ENCODE assay signal across 1 cellular context in the genomic region with DNA sequence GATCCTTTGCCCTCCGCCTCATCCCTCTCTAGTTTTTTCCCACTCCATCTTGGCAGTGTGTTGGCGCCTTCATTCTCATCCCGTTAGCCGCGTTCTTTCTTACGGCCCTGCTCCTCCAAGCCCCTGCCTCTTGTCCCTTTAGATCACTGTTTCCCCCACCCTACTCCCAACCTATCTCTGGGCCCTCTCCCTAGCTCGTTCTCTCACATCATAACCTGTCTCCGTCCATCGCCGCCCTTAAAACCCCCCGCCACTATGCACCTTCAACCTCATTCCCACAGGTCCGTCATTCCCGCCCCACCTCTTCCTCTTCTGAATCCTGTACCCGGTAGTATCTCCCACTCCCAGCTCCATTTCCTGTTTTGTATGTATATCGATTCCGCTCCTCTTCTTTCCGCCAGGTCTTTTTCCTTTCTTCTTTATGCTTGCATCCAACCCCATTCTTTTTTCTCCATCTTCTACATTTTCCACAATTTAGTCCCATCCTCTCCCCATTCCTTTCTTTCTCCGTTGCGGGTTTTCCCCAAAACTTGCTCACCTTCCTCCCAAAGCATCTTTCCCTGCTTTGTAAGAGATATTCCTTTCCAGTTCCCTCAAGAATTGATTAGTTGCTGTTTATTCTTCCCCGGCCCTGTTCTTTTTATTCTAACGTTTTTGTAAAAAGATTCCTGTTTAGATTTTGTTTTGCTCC.
A peak's percentile ranks its signal among the peaks of the same experiment; 100 is the strongest.
TF ChIP-seq lines count a peak whose summit lies in the region.

No MANE protein-coding gene starts in this region.

TF ChIP-seq in HepG2, 621 proteins besides CTCF, POLR2A, EP300 and RAD21 (continued from another document and continues in another):
- TF ChIP-seq, protein P1, sequence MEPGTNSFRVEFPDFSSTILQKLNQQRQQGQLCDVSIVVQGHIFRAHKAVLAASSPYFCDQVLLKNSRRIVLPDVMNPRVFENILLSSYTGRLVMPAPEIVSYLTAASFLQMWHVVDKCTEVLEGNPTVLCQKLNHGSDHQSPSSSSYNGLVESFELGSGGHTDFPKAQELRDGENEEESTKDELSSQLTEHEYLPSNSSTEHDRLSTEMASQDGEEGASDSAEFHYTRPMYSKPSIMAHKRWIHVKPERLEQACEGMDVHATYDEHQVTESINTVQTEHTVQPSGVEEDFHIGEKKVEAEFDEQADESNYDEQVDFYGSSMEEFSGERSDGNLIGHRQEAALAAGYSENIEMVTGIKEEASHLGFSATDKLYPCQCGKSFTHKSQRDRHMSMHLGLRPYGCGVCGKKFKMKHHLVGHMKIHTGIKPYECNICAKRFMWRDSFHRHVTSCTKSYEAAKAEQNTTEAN (CRISPR knock-in tag; conservative IDR thresholded peaks at IDR 0.05), result no peak
- TF ChIP-seq DMAP1 (CRISPR knock-in tag; IDR thresholded peaks at IDR 0.05) (0 out of 2 replicates have a peak, but pooled peaks have one; percentile 0), DNMT1 (CRISPR knock-in tag; IDR thresholded peaks at IDR 0.05) (no peak), ZNF367 (CRISPR knock-in tag; IDR thresholded peaks at IDR 0.05; ENCODE audit: borderline replicate concordance) (no peak), HMGXB4 (CRISPR knock-in tag; IDR thresholded peaks at IDR 0.05; ENCODE audit: borderline replicate concordance in 1 of 2, low read depth in 1 of 2) (no peak), ZNF446 (CRISPR knock-in tag; IDR thresholded peaks at IDR 0.05) (no peak), TRIM24 (CRISPR knock-in tag; IDR thresholded peaks at IDR 0.05) (no peak), SRSF4 (IDR thresholded peaks at IDR 0.05; ENCODE audit: low read depth, low read length, poor library complexity, severe bottlenecking) (no peak), ZMYM4 (CRISPR knock-in tag; IDR thresholded peaks at IDR 0.05) (no peak; the same call in 1 of the 2 replicates), PBX3 (CRISPR knock-in tag; IDR thresholded peaks at IDR 0.05; ENCODE audit: borderline replicate concordance) (no peak), LCORL (IDR thresholded peaks at IDR 0.05) (0 out of 2 replicates have a peak, but pooled peaks have one; percentile 15), LCORL (CRISPR knock-in tag; IDR thresholded peaks at IDR 0.05) (no peak; the same call in 1 of the 2 replicates), HMGXB3 (CRISPR knock-in tag; IDR thresholded peaks at IDR 0.05; ENCODE audit: borderline replicate concordance) (no peak), FLYWCH1 (CRISPR knock-in tag; IDR thresholded peaks at IDR 0.05) (no peak), ZNF792 (CRISPR knock-in tag; IDR thresholded peaks at IDR 0.05) (no peak), THYN1 (CRISPR knock-in tag; IDR thresholded peaks at IDR 0.05; ENCODE audit: borderline replicate concordance, low read depth) (no peak), ELF3 (CRISPR knock-in tag; IDR thresholded peaks at IDR 0.05) (peak; percentile 88), ZSCAN25 (CRISPR knock-in tag; IDR thresholded peaks at IDR 0.05) (peak; percentile 27; the same call in 1 of the 2 replicates), MXD1 (CRISPR knock-in tag; IDR thresholded peaks at IDR 0.05) (peak; percentile 40; the same call in 1 of the 2 replicates), ZNF350 (CRISPR knock-in tag; IDR thresholded peaks at IDR 0.05; ENCODE audit: borderline replicate concordance, low read depth) (no peak; the same call in 1 of the 2 replicates), NCOR1 (IDR thresholded peaks at IDR 0.05; ENCODE audit: borderline replicate concordance, low read length) (peak; percentile 38; the same call in 1 of the 2 replicates), ZMYM2 (CRISPR knock-in tag; IDR thresholded peaks at IDR 0.05) (no peak), ZNF724P (CRISPR knock-in tag; IDR thresholded peaks at IDR 0.05; ENCODE audit: borderline replicate concordance) (no peak), ZNF562 (CRISPR knock-in tag; IDR thresholded peaks at IDR 0.05; ENCODE audit: borderline replicate concordance) (no peak), ZNF496 (CRISPR knock-in tag; IDR thresholded peaks at IDR 0.05; ENCODE audit: insufficient replicate concordance) (no peak), BHLHE40 (IDR thresholded peaks at IDR 0.05; ENCODE audit: low read length) (no peak), ZMAT5 (CRISPR knock-in tag; IDR thresholded peaks at IDR 0.05; ENCODE audit: borderline replicate concordance, low read depth) (no peak), RORA (CRISPR knock-in tag; IDR thresholded peaks at IDR 0.05) (no peak), REPIN1 (CRISPR knock-in tag; IDR thresholded peaks at IDR 0.05; ENCODE audit: borderline replicate concordance, low read depth) (no peak), NFE2 (CRISPR knock-in tag; IDR thresholded peaks at IDR 0.05) (no peak), SOX6 (IDR thresholded peaks at IDR 0.05) (no peak), SOX6 (CRISPR knock-in tag; IDR thresholded peaks at IDR 0.05) (peak; percentile 41; the same call in 1 of the 2 replicates), ZBTB7B (CRISPR knock-in tag; IDR thresholded peaks at IDR 0.05) (no peak; the same call in 1 of the 2 replicates), ZNF180 (CRISPR knock-in tag; IDR thresholded peaks at IDR 0.05; ENCODE audit: borderline replicate concordance, low read depth) (no peak), ZNF234 (CRISPR knock-in tag; conservative IDR thresholded peaks at IDR 0.05) (no peak), ZZZ3 (CRISPR knock-in tag; IDR thresholded peaks at IDR 0.05; ENCODE audit: borderline replicate concordance) (no peak), ATF5 (CRISPR knock-in tag; IDR thresholded peaks at IDR 0.05; ENCODE audit: low read depth) (no peak), SRSF1 (optimal IDR thresholded peaks at IDR 0.05; ENCODE audit: low read depth, low read length) (no peak), FOXC1 (CRISPR knock-in tag; IDR thresholded peaks at IDR 0.05; ENCODE audit: borderline replicate concordance) (no peak), ZNF776 (CRISPR knock-in tag; IDR thresholded peaks at IDR 0.05) (no peak), ZNF253 (CRISPR knock-in tag; IDR thresholded peaks at IDR 0.05; ENCODE audit: borderline replicate concordance) (no peak), PRDM4 (CRISPR knock-in tag; IDR thresholded peaks at IDR 0.05; ENCODE audit: borderline replicate concordance) (no peak), GFI1 (CRISPR knock-in tag; IDR thresholded peaks at IDR 0.05; ENCODE audit: borderline replicate concordance) (peak; percentile 8; the same call in 1 of the 2 replicates), MAFK (conservative IDR thresholded peaks at IDR 0.05 in 1 of 2, IDR thresholded peaks at IDR 0.05 in 1 of 2; ENCODE audit: low read length in 2 of 2) (no peak), E2F5 (CRISPR knock-in tag; conservative IDR thresholded peaks at IDR 0.05) (no peak), ZNF614 (CRISPR knock-in tag; IDR thresholded peaks at IDR 0.05; ENCODE audit: borderline replicate concordance) (no peak), ZSCAN31 (CRISPR knock-in tag; IDR thresholded peaks at IDR 0.05; ENCODE audit: low read depth) (no peak)
- TF ChIP-seq, protein P2, sequence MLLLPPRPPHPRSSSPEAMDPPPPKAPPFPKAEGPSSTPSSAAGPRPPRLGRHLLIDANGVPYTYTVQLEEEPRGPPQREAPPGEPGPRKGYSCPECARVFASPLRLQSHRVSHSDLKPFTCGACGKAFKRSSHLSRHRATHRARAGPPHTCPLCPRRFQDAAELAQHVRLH (CRISPR knock-in tag; IDR thresholded peaks at IDR 0.05; ENCODE audit: borderline replicate concordance, low read depth), result no peak
- TF ChIP-seq, protein P3, sequence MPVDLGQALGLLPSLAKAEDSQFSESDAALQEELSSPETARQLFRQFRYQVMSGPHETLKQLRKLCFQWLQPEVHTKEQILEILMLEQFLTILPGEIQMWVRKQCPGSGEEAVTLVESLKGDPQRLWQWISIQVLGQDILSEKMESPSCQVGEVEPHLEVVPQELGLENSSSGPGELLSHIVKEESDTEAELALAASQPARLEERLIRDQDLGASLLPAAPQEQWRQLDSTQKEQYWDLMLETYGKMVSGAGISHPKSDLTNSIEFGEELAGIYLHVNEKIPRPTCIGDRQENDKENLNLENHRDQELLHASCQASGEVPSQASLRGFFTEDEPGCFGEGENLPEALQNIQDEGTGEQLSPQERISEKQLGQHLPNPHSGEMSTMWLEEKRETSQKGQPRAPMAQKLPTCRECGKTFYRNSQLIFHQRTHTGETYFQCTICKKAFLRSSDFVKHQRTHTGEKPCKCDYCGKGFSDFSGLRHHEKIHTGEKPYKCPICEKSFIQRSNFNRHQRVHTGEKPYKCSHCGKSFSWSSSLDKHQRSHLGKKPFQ (CRISPR knock-in tag; IDR thresholded peaks at IDR 0.05; ENCODE audit: insufficient replicate concordance), result no peak
